Comparison of ENCODE assay signal across 1 cellular context in the genomic region with DNA sequence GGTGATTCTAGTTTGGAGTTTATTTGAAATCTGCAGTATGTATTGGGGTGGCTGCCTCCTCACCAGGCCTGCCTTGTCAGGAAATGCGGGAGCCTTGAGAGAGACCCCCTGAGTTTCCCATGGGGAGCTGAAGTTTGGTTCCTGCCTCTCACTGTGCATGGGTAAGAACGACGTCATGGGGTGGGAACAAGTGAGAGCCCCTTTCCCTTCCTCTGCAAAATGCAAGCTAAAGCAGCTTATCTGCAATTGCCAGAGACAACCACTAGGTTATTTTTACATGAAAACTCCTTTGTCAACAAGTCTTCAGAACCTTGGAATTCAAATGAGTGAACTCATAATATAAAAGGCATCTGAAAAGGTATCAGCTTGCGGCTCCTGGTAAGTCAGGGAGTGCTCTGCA.
TF ChIP-seq lines count a peak whose summit lies in the region.

No MANE protein-coding gene starts in this region.

TF ChIP-seq in HCT116, 20 proteins besides CTCF, POLR2A, EP300 and RAD21 (continued from another document):
- TF ChIP-seq, protein P1, sequence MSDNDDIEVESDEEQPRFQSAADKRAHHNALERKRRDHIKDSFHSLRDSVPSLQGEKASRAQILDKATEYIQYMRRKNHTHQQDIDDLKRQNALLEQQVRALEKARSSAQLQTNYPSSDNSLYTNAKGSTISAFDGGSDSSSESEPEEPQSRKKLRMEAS (IDR thresholded peaks at IDR 0.05), result no peak
- TF ChIP-seq POLR2AphosphoS5 (IDR thresholded peaks at IDR 0.05; ENCODE audit: low read depth, low read length), result no peak
- no peak for TF ChIP-seq SRF (IDR thresholded peaks at IDR 0.05; ENCODE audit: low read depth)
- TF ChIP-seq, protein P2, sequence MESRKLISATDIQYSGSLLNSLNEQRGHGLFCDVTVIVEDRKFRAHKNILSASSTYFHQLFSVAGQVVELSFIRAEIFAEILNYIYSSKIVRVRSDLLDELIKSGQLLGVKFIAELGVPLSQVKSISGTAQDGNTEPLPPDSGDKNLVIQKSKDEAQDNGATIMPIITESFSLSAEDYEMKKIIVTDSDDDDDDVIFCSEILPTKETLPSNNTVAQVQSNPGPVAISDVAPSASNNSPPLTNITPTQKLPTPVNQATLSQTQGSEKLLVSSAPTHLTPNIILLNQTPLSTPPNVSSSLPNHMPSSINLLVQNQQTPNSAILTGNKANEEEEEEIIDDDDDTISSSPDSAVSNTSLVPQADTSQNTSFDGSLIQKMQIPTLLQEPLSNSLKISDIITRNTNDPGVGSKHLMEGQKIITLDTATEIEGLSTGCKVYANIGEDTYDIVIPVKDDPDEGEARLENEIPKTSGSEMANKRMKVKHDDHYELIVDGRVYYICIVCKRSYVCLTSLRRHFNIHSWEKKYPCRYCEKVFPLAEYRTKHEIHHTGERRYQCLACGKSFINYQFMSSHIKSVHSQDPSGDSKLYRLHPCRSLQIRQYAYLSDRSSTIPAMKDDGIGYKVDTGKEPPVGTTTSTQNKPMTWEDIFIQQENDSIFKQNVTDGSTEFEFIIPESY (IDR thresholded peaks at IDR 0.05; ENCODE audit: extremely low read depth, insufficient replicate concordance, low read length), result no peak
- no peak for TF ChIP-seq EZH2 (IDR thresholded peaks at IDR 0.05)
- no peak for TF ChIP-seq ZNF274 (IDR thresholded peaks at IDR 0.05; ENCODE audit: low read depth, low read length)
- TF ChIP-seq, protein P3, sequence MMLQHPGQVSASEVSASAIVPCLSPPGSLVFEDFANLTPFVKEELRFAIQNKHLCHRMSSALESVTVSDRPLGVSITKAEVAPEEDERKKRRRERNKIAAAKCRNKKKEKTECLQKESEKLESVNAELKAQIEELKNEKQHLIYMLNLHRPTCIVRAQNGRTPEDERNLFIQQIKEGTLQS (IDR thresholded peaks at IDR 0.05), result no peak
- no peak for TF ChIP-seq SP1 (IDR thresholded peaks at IDR 0.05; ENCODE audit: low read depth)
- no peak for TF ChIP-seq SIN3A (IDR thresholded peaks at IDR 0.05; ENCODE audit: low read depth)
TF ChIP-seq in HCT116: peak in this region for 0.
